Comparison of ENCODE assay signal across 1 cellular context in the genomic region with DNA sequence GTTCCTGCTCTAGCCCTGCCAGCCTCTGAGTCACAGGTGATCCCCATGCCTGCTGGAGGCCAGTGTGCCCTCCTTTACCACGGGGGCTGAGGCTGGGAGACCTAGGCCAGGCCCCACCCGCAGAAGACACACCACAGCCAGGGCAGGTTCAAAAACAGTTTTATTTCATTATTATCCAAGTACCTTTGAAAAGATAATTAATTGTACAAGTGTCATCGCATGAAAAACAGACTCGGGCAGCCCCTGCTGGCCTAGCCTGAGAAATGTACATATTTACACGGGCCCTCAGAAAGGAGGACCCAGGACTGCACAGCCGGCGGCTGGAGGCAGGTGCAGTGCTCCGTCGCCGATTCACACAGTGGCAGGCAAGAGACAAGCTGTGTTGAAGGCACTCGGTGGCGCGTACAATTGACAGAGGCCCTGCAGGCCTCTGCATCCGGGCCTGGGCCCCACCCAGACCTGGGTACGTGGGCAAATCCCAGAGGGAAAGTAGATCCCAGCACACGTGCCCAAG.
TF ChIP-seq lines count a peak whose summit lies in the region.

No MANE protein-coding gene starts in this region.

TF ChIP-seq in A549, 52 proteins besides CTCF, POLR2A, EP300 and RAD21 (continued from another document):
- TF ChIP-seq, protein P1, sequence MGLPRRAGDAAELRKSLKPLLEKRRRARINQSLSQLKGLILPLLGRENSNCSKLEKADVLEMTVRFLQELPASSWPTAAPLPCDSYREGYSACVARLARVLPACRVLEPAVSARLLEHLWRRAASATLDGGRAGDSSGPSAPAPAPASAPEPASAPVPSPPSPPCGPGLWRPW (IDR thresholded peaks at IDR 0.05), result no peak
- TF ChIP-seq NR3C1 (IDR thresholded peaks at IDR 0.05) (no peak), CHD2 (IDR thresholded peaks at IDR 0.05; ENCODE audit: low read length, partially characterized antibody) (no peak), RCOR1 (IDR thresholded peaks at IDR 0.05; ENCODE audit: low read depth, low read length) (no peak), TP53 (CRISPR knock-in tag; IDR thresholded peaks at IDR 0.05) (no peak), PHF8 (IDR thresholded peaks at IDR 0.05; ENCODE audit: borderline replicate concordance, low read depth) (no peak), JUN (IDR thresholded peaks at IDR 0.05) (no peak), CBX8 (IDR thresholded peaks at IDR 0.05) (no peak), ZC3H11A (IDR thresholded peaks at IDR 0.05) (no peak)
